Comparison of ENCODE assay signal across 8 cellular contexts in genomic region chr2:45681675-45682074, GRCh38. TPM values are rescaled to one million over a fixed set of nuclear protein-coding genes. Genes with fewer than 3 reads are reported as not detected.
DNase-seq lines count a peak whose midpoint lies in the region; ATAC-seq and TF ChIP-seq lines count a peak whose summit lies in the region.

No MANE protein-coding gene starts in this region.

- no peaks in the 10 kb centered on the region for H3K9me3 Mint-ChIP-seq in GM23338

- no peaks in the 10 kb centered on the region for H3F3A ChIP-seq in GM23338 (replicated peaks; ENCODE audit: low read depth)

- no peak overlapping the region for H2AFZ ChIP-seq in GM23338

- no peak for TF ChIP-seq POLR2A in vagina (IDR thresholded peaks at IDR 0.05)

- no peak overlapping the region for H3K27ac Mint-ChIP-seq in GM23338

- in situ Hi-C loops in SK-MEL-5 (cut with HindIII; ENCODE audit: low pct_unique_long_range_greater_than_20kb, low sequenced_read_pairs) = no loop called here

- H3K4me2 ChIP-seq in GM23338 = no peak overlapping the region

- ATAC-seq in GM18511 (IDR thresholded peaks at IDR 0.05; ENCODE audit: unreplicated experiment) (peak; percentile 97), HG02798 (IDR thresholded peaks at IDR 0.05; ENCODE audit: poor library complexity, unreplicated experiment) (peak; percentile 73), left cardiac atrium (peak; percentile 76 to 93), GM23338 (no peak)

- no peak overlapping the region for H3K4me3 ChIP-seq in GM23338
- no peak overlapping the region for H3K4me3 ChIP-seq in vagina

- H3K36me3 Mint-ChIP-seq in GM23338 (ENCODE audit: low read depth) = no peaks in the 10 kb centered on the region

- H3K9me3 ChIP-seq in vagina = no peaks in the 10 kb centered on the region

- H3K9me2 ChIP-seq in GM23338 (ENCODE audit: insufficient read depth) = peaks cover 4% of the 10 kb centered on the region; the same call in 1 of the 2 replicates

- H3K27me3 ChIP-seq in GM23338 (ENCODE audit: insufficient read depth) = no peaks in the 10 kb centered on the region
- H3K27me3 ChIP-seq in vagina = no peaks in the 10 kb centered on the region

- H3K27me3 Mint-ChIP-seq in GM23338 (ENCODE audit: insufficient read depth, low read depth, poor library complexity) = peaks cover 2% of the 10 kb centered on the region

- H3K4me1 ChIP-seq in GM23338 (ENCODE audit: insufficient read depth) (no peaks in the 10 kb centered on the region), vagina (peaks cover 31% of the 10 kb centered on the region)

- H4K20me1 ChIP-seq in GM23338 (replicated peaks; ENCODE audit: insufficient read depth) = no peaks in the 10 kb centered on the region

- peaks cover 9% of the 10 kb centered on the region for H3K4me1 Mint-ChIP-seq in GM23338

- H3K36me3 ChIP-seq in GM23338 (ENCODE audit: insufficient read depth) (no peaks in the 10 kb centered on the region), vagina (no peaks in the 10 kb centered on the region)

- TF ChIP-seq CTCF in GM23338 (conservative IDR thresholded peaks at IDR 0.05; ENCODE audit: low read depth in 2 of 2) (no peak), vagina (IDR thresholded peaks at IDR 0.05) (no peak)

- no peak overlapping the region for H3K4me3 Mint-ChIP-seq in GM23338

- no peaks in the 10 kb centered on the region for H3K79me2 ChIP-seq in GM23338 (replicated peaks; ENCODE audit: insufficient read depth)

- intact Hi-C loops in left cardiac atrium (cut with DNase I) (no loop called here), head of caudate nucleus (cut with DNase I) (no loop called here), vagina (cut with DNase I) (no loop called here)

- peak; percentile 68 for DNase-seq in SK-MEL-5 (ENCODE audit: low read depth, low spot score)
- DNase-seq in left cardiac atrium = no peak
- DNase-seq in GM23338 (ENCODE audit: low spot score) = no peak
- DNase-seq in NCI-H345 (lab: John Stamatoyannopoulos, UW) = no peak
- DNase-seq in head of caudate nucleus = no peak
- no peak for DNase-seq in vagina (ENCODE audit: extremely low spot score in 2 of 2)

- no peak overlapping the region for H3K27ac ChIP-seq in GM23338 (ENCODE audit: low read depth)
- no peak overlapping the region for H3K27ac ChIP-seq in vagina

TF ChIP-seq in GM23338, 12 proteins besides CTCF, POLR2A, EP300 and RAD21:
- no peak for TF ChIP-seq EZH2 (IDR thresholded peaks at IDR 0.05; ENCODE audit: low read depth, unreplicated experiment)
- TF ChIP-seq POLR2AphosphoS5 (IDR thresholded peaks at IDR 0.05; ENCODE audit: low read depth) = no peak
- no peak for TF ChIP-seq ZNF331 (CRISPR knock-in tag; IDR thresholded peaks at IDR 0.05; ENCODE audit: low read depth)
- TF ChIP-seq NANOG (IDR thresholded peaks at IDR 0.05; ENCODE audit: borderline replicate concordance) = no peak
- no peak for TF ChIP-seq ETS1 (IDR thresholded peaks at IDR 0.05)
- no peak for TF ChIP-seq JUNB (IDR thresholded peaks at IDR 0.05; ENCODE audit: unreplicated experiment)
- TF ChIP-seq EZH2phosphoT487 (IDR thresholded peaks at IDR 0.05; ENCODE audit: unreplicated experiment) = no peak
- no peak for TF ChIP-seq ZNF462 (CRISPR knock-in tag; IDR thresholded peaks at IDR 0.05)
- TF ChIP-seq CREB1 (CRISPR knock-in tag; IDR thresholded peaks at IDR 0.05; ENCODE audit: low read depth) = no peak
- TF ChIP-seq ZNF114 (CRISPR knock-in tag; IDR thresholded peaks at IDR 0.05) = no peak

RNA-seq across cellular contexts. Expression of gene PRKCE, which starts 30.2 kb away (rescaled TPM):
- total RNA-seq in SK-MEL-5 (2014; rRNA removed; shearing (Covaris generic)) = 22.9 and 24.6 TPM in 2 replicates
- polyA plus RNA-seq in SK-MEL-5 (2015; cell fraction: cytosol; rRNA removed) = 12.8 and 16.7 TPM in 2 replicates
- 26.4 and 34.4 TPM in 2 replicates for polyA plus RNA-seq in SK-MEL-5 (2015; cell fraction: nucleus; rRNA removed)
- total RNA-seq in left cardiac atrium = 10 to 100 TPM; 17.9 to 24.8 TPM
- total RNA-seq in GM23338 (2014; rRNA removed; shearing (Covaris generic)) = 0.94 and 2.7 TPM in 2 replicates
- 0.82 and 1.2 TPM in 2 replicates for polyA plus RNA-seq in GM23338 (2016; fragmentation: Nextera tagmentation; extraction: Ambion mirVana)
- 11.8 TPM for total RNA-seq in vagina
